Comparison of ENCODE assay signal across 22 cellular contexts in genomic region chr5:177183766-177184165, GRCh38. TPM values are rescaled to one million over a fixed set of nuclear protein-coding genes. Genes with fewer than 3 reads are reported as not detected.
DNase-seq lines count a peak whose midpoint lies in the region; ATAC-seq, FAIRE-seq and TF ChIP-seq lines count a peak whose summit lies in the region.
"Had no signal": no experiment of that assay in that cellular context is flagged by ENCODE, and none has a peak within 500 bp of the region (broad histone marks: within the 10 kb centered on the region; RNA-seq: fewer than 3 reads in every experiment).

No MANE protein-coding gene starts in this region.

- no peak for TF ChIP-seq POLR2A in GM12892 (IDR thresholded peaks at IDR 0.05; ENCODE audit: low read depth, low read length)

- intact Hi-C loops in activated T-helper 2 cell treated with anti-CD3 and anti-CD28 coated beads, Interferon-gamma antibody, Interleukin-2, Interleukin-4, amounts not matched to agents 10 μg/mL and 5 μg/mL and 100 μg/mL, durations not matched to agents 14 hours and 24 hours and 36 hours (cut with micrococcal nuclease), result no loop called here

- H3K27ac Mint-ChIP-seq in activated naive CD8-positive, alpha-beta T cell, result peak overlapping the region; percentile 7
- no peak overlapping the region for H3K27ac Mint-ChIP-seq in activated naive CD8-positive, alpha-beta T cell treated with anti-CD3 and anti-CD28 coated beads for 36 hours
- H3K27ac Mint-ChIP-seq in T-helper 17 cell, result peak overlapping the region; percentile 37
- peak overlapping the region; percentile 59 for H3K27ac Mint-ChIP-seq in memory B cell
- H3K27ac Mint-ChIP-seq in activated T-helper 2 cell treated with anti-CD3 and anti-CD28 coated beads, Interferon-gamma antibody, Interleukin-2, Interleukin-4, amounts not matched to agents 10 μg/mL and 5 μg/mL and 100 μg/mL, durations not matched to agents 14 hours and 24 hours and 36 hours, result no peak overlapping the region
- H3K27ac Mint-ChIP-seq: IgD-negative memory B cell had no signal

- H3K9me3 ChIP-seq in T-helper 17 cell (ENCODE audit: control insufficient read depth, low read length, poor library complexity, severe bottlenecking), result no peaks in the 10 kb centered on the region
- H3K9me3 ChIP-seq: A549, BLaER1, SJSA1 had no signal

- H3K4me1 Mint-ChIP-seq in activated naive CD8-positive, alpha-beta T cell (ENCODE audit: low read depth), result peaks cover 46% of the 10 kb centered on the region
- H3K4me1 Mint-ChIP-seq in activated naive CD8-positive, alpha-beta T cell treated with anti-CD3 and anti-CD28 coated beads for 36 hours, result peaks cover 25% of the 10 kb centered on the region
- H3K4me1 Mint-ChIP-seq in T-helper 17 cell, result peaks cover 20% of the 10 kb centered on the region
- H3K4me1 Mint-ChIP-seq in memory B cell, result peaks cover 23% of the 10 kb centered on the region
- peaks cover 14% of the 10 kb centered on the region for H3K4me1 Mint-ChIP-seq in activated T-helper 2 cell treated with anti-CD3 and anti-CD28 coated beads, Interferon-gamma antibody, Interleukin-2, Interleukin-4, amounts not matched to agents 10 μg/mL and 5 μg/mL and 100 μg/mL, durations not matched to agents 14 hours and 24 hours and 36 hours (ENCODE audit: low read depth)

- peaks cover under 1% of the 10 kb centered on the region for H3K36me3 Mint-ChIP-seq in activated naive CD8-positive, alpha-beta T cell
- H3K36me3 Mint-ChIP-seq in activated naive CD8-positive, alpha-beta T cell treated with anti-CD3 and anti-CD28 coated beads for 36 hours, result peaks cover 5% of the 10 kb centered on the region
- no peaks in the 10 kb centered on the region for H3K36me3 Mint-ChIP-seq in T-helper 17 cell (ENCODE audit: low read depth)
- peaks cover 16% of the 10 kb centered on the region for H3K36me3 Mint-ChIP-seq in memory B cell
- H3K36me3 Mint-ChIP-seq in activated T-helper 2 cell treated with anti-CD3 and anti-CD28 coated beads, Interferon-gamma antibody, Interleukin-2, Interleukin-4, amounts not matched to agents 10 μg/mL and 5 μg/mL and 100 μg/mL, durations not matched to agents 14 hours and 24 hours and 36 hours (ENCODE audit: low read depth), result peaks cover 23% of the 10 kb centered on the region

- DNase-seq in activated naive CD8-positive, alpha-beta T cell treated with anti-CD3 and anti-CD28 coated beads for 36 hours, result no peak
- no peak for DNase-seq in T-helper 17 cell
- no peak for DNase-seq in memory B cell (ENCODE audit: low spot score in 2 of 2)
- no peak for DNase-seq in SHP77 treated with DMSO at 0.1 percent for 48 hours (lab: John Stamatoyannopoulos, UW)
- DNase-seq in activated T-helper 2 cell treated with anti-CD3 and anti-CD28 coated beads, Interferon-gamma antibody, Interleukin-2, Interleukin-4, amounts not matched to agents 10 μg/mL and 5 μg/mL and 100 μg/mL, durations not matched to agents 14 hours and 24 hours and 36 hours (ENCODE audit: low spot score), result no peak
- no peak for DNase-seq in GM12892 (ENCODE audit: insufficient read length)
- DNase-seq: COR-L47, GM23248, HCEC 1CT, Karpas-422, NCI-H1417 treated with DMSO at 0.1 percent for 48 hours, NCI-H187 treated with DMSO at 0.1 percent for 48 hours, NCI-H226, NCI-H526 had no signal

- no peaks in the 10 kb centered on the region for H3K27me3 Mint-ChIP-seq in activated naive CD8-positive, alpha-beta T cell
- H3K27me3 Mint-ChIP-seq in activated naive CD8-positive, alpha-beta T cell treated with anti-CD3 and anti-CD28 coated beads for 36 hours, result no peaks in the 10 kb centered on the region
- H3K27me3 Mint-ChIP-seq in T-helper 17 cell (no peaks in the 10 kb centered on the region), memory B cell (no peaks in the 10 kb centered on the region)
- H3K27me3 Mint-ChIP-seq in activated T-helper 2 cell treated with anti-CD3 and anti-CD28 coated beads, Interferon-gamma antibody, Interleukin-2, Interleukin-4, amounts not matched to agents 10 μg/mL and 5 μg/mL and 100 μg/mL, durations not matched to agents 14 hours and 24 hours and 36 hours (ENCODE audit: low read depth), result no peaks in the 10 kb centered on the region
- H3K27me3 Mint-ChIP-seq: IgD-negative memory B cell had no signal

- no peak for ATAC-seq in T-helper 17 cell
- ATAC-seq in memory B cell (ENCODE audit: low read depth), result no peak
- ATAC-seq: A549, PC-3 had no signal

- no peaks in the 10 kb centered on the region for H3K9me3 Mint-ChIP-seq in activated naive CD8-positive, alpha-beta T cell (ENCODE audit: low read depth)
- H3K9me3 Mint-ChIP-seq in activated naive CD8-positive, alpha-beta T cell treated with anti-CD3 and anti-CD28 coated beads for 36 hours, result no peaks in the 10 kb centered on the region
- no peaks in the 10 kb centered on the region for H3K9me3 Mint-ChIP-seq in memory B cell
- no peaks in the 10 kb centered on the region for H3K9me3 Mint-ChIP-seq in activated T-helper 2 cell treated with anti-CD3 and anti-CD28 coated beads, Interferon-gamma antibody, Interleukin-2, Interleukin-4, amounts not matched to agents 10 μg/mL and 5 μg/mL and 100 μg/mL, durations not matched to agents 14 hours and 24 hours and 36 hours
- H3K9me3 Mint-ChIP-seq: IgD-negative memory B cell had no signal

- H3K4me3 Mint-ChIP-seq in activated naive CD8-positive, alpha-beta T cell, result no peak overlapping the region
- H3K4me3 Mint-ChIP-seq in activated naive CD8-positive, alpha-beta T cell treated with anti-CD3 and anti-CD28 coated beads for 36 hours, result no peak overlapping the region
- H3K4me3 Mint-ChIP-seq in T-helper 17 cell (peak overlapping the region; percentile 49), memory B cell (no peak overlapping the region)
- no peak overlapping the region for H3K4me3 Mint-ChIP-seq in activated T-helper 2 cell treated with anti-CD3 and anti-CD28 coated beads, Interferon-gamma antibody, Interleukin-2, Interleukin-4, amounts not matched to agents 10 μg/mL and 5 μg/mL and 100 μg/mL, durations not matched to agents 14 hours and 24 hours and 36 hours (ENCODE audit: low read depth)
- H3K4me3 Mint-ChIP-seq: IgD-negative memory B cell had no signal

- FAIRE-seq in GM12892 (lab: Jason Lieb, UNC), result no peak
- FAIRE-seq: A549, G401.6, HTR-8/SVneo had no signal

RNA-seq across cellular contexts. Expression of gene NSD1, which starts 50.2 kb away (rescaled TPM):
- total RNA-seq in activated naive CD8-positive, alpha-beta T cell treated with anti-CD3 and anti-CD28 coated beads for 36 hours, result 10 to 100 TPM; 64.0 to 66.4 TPM
- 100 to 1,000 TPM; 103 TPM for total RNA-seq in T-helper 17 cell
- total RNA-seq in activated T-helper 2 cell treated with anti-CD3 and anti-CD28 coated beads, Interferon-gamma antibody, Interleukin-2, Interleukin-4, amounts not matched to agents 10 μg/mL and 5 μg/mL and 100 μg/mL, durations not matched to agents 14 hours and 24 hours and 36 hours, result 100.0 and 103 TPM in 2 replicates
- polyA plus RNA-seq in GM12892 (2012; ENCODE audit: missing spikeins), result 21.7 TPM

Comparison
In these comparisons a context has a peak if more than half of its experiments do, and no peak if none do; other contexts are left out.
1. H3K27ac Mint-ChIP-seq: peak in activated naive CD8-positive, alpha-beta T cell (single experiment), T-helper 17 cell (single experiment) and memory B cell (single experiment); none in activated naive CD8-positive, alpha-beta T cell treated with anti-CD3 and anti-CD28 coated beads for 36 hours (single experiment) and activated T-helper 2 cell treated with anti-CD3 and anti-CD28 coated beads, Interferon-gamma antibody, Interleukin-2, Interleukin-4, amounts not matched to agents 10 μg/mL and 5 μg/mL and 100 μg/mL, durations not matched to agents 14 hours and 24 hours and 36 hours (single experiment).